17 cellular contexts compared by ENCODE assay signal in genomic region chr2:95215018-95215612, GRCh38.
"Had no signal": no experiment of that assay in that cellular context is flagged by ENCODE, and none has a peak within 500 bp of the region (broad histone marks: within the 10 kb centered on the region; RNA-seq: fewer than 3 reads in every experiment).

No MANE protein-coding gene starts in this region.

- H3K36me3 ChIP-seq: neutrophil, uterus had no signal

- DNase-seq: activated CD4-positive, alpha-beta T cell treated with anti-CD3 and anti-CD28 coated beads, Interleukin-2, amount 10 ng/mL, durations not matched to agents 24 days and 14 days; activated CD4-positive, CD25-positive, alpha-beta regulatory T cell; activated CD8-positive, alpha-beta memory T cell treated with anti-CD3 and anti-CD28 coated beads, Interleukin-2, amount 50 U/mL, for 48 hours; activated CD8-positive, alpha-beta T cell treated with anti-CD3 and anti-CD28 coated beads, Interleukin-2, amount 10 ng/mL, durations not matched to agents 7 days and 5 days; activated gamma-delta T cell; activated T-cell treated with anti-CD3 and anti-CD28 coated beads, Interleukin-2, amount 50 U/mL, for 72 hours; dorsolateral prefrontal cortex; islet precursor cell; mucosa of descending colon; natural killer cell; tibial artery; uterus had no signal

- H3K4me3 ChIP-seq: dorsolateral prefrontal cortex, mucosa of descending colon, tibial artery, uterus had no signal

- ATAC-seq: activated CD8-positive, alpha-beta T cell treated with anti-CD3 and anti-CD28 coated beads, Interleukin-2, amount 10 ng/mL, durations not matched to agents 7 days and 5 days; activated naive CD4-positive, alpha-beta T cell treated with anti-CD3 and anti-CD28 coated beads, Interleukin-2, amount 50 U/mL, for 72 hours; activated T-cell treated with anti-CD3 and anti-CD28 coated beads, Interleukin-2, amount 50 U/mL, for 72 hours; esophagus mucosa; mucosa of descending colon; natural killer cell; stimulated activated memory B cell treated with anti-CD40 and anti-IgM and Interleukin-4, amounts not matched to agents 10 μg/mL and 1 μg/mL and 100 μg/mL, for 72 hours had no signal

- H3K4me1 ChIP-seq: parathyroid adenoma, tibial artery, uterus had no signal

- H3K27ac ChIP-seq: dorsolateral prefrontal cortex, neutrophil, parathyroid adenoma, tibial artery, uterus had no signal

- H3K27me3 ChIP-seq: dorsolateral prefrontal cortex, neutrophil, tibial artery, uterus had no signal
